8 cellular contexts compared by ENCODE assay signal in the genomic region with DNA sequence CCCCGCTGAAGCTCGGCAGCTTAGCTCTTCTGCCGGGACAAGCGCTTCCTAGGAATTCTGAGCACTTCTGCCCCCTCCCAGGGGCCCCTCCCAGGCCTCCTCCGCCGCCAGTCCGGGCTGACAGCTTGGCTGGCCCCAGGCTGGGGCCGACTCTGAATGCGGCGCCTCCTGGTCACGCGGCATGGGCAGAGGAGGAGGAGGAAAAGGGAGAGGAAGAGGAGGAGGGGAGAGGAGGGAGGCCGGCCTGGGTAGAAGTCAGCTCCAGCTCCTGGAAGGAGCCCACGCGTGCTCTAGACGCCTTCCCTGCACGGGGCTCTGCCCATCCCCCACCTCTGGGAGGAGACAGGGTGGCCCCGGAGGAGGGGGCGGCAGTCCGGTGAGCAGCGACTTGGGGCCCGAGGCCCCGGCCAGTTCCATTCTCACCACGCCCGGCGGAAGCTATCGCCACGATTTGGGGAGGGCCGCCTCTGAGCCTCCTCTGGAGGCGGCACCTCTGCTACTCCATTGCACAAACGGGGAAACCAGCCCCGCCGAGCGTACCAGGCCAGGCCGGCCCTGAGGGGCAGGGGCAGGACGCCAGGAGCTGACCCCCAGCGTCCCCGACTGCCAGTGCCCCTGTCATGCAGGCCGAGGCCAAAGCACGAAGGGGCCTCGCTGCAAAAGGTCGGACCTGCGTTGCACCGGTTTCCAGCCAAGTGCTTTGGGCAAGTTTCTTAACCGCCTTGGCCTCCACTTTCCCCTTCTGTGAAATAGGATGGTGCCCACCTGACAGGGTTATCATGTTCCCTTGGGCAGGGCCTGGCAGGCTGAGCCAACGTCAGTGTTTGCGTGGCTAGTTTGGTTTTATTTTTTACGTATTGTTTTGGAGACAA. TPM values are rescaled to one million over a fixed set of nuclear protein-coding genes. Genes with fewer than 3 reads are reported as not detected.
DNase-seq lines count a peak whose midpoint lies in the region; ATAC-seq lines count a peak whose summit lies in the region.

No MANE protein-coding gene starts in this region.

- no peaks in the 10 kb centered on the region for H3K36me3 Mint-ChIP-seq in activated CD8-positive, alpha-beta memory T cell treated with anti-CD3 and anti-CD28 coated beads, Interleukin-2, amount 10 ng/mL, durations not matched to agents 7 days and 5 days
- no peaks in the 10 kb centered on the region for H3K36me3 Mint-ChIP-seq in activated naive CD8-positive, alpha-beta T cell treated with anti-CD3 and anti-CD28 coated beads, Interleukin-2, amount 10 ng/mL, durations not matched to agents 7 days and 5 days
- no peaks in the 10 kb centered on the region for H3K36me3 Mint-ChIP-seq in stimulated activated effector memory CD8-positive, alpha-beta T cell treated with anti-CD3 and anti-CD28 coated beads, Interleukin-12 subunit alpha, Interleukin-12 subunit beta, amount 100 ng/mL, for 72 hours

- no peak overlapping the region for H3K9ac ChIP-seq in iPS-15b (ENCODE audit: low read depth, low read length)

- H3K4me3 Mint-ChIP-seq in activated CD8-positive, alpha-beta memory T cell treated with anti-CD3 and anti-CD28 coated beads, Interleukin-2, amount 10 ng/mL, durations not matched to agents 7 days and 5 days, result peak overlapping the region; percentile 86
- peak overlapping the region; percentile 67 for H3K4me3 Mint-ChIP-seq in activated naive CD8-positive, alpha-beta T cell treated with anti-CD3 and anti-CD28 coated beads, Interleukin-2, amount 10 ng/mL, durations not matched to agents 7 days and 5 days
- peak overlapping the region; percentile 44 for H3K4me3 Mint-ChIP-seq in stimulated activated effector memory CD8-positive, alpha-beta T cell treated with anti-CD3 and anti-CD28 coated beads, Interleukin-12 subunit alpha, Interleukin-12 subunit beta, amount 100 ng/mL, for 72 hours

- peaks cover 14% of the 10 kb centered on the region for H3K4me1 Mint-ChIP-seq in activated CD8-positive, alpha-beta memory T cell treated with anti-CD3 and anti-CD28 coated beads, Interleukin-2, amount 10 ng/mL, durations not matched to agents 7 days and 5 days
- H3K4me1 Mint-ChIP-seq in activated naive CD8-positive, alpha-beta T cell treated with anti-CD3 and anti-CD28 coated beads, Interleukin-2, amount 10 ng/mL, durations not matched to agents 7 days and 5 days, result peaks cover 9% of the 10 kb centered on the region
- peaks cover 14% of the 10 kb centered on the region for H3K4me1 Mint-ChIP-seq in stimulated activated effector memory CD8-positive, alpha-beta T cell treated with anti-CD3 and anti-CD28 coated beads, Interleukin-12 subunit alpha, Interleukin-12 subunit beta, amount 100 ng/mL, for 72 hours

- H3K4me1 ChIP-seq in iPS-15b (ENCODE audit: control insufficient read depth, insufficient read depth, low read length), result no peaks in the 10 kb centered on the region

- CTCF ChIA-PET in activated CD8-positive, alpha-beta memory T cell treated with anti-CD3 and anti-CD28 coated beads, Interleukin-2, amount 10 ng/mL, durations not matched to agents 7 days and 5 days (lab: Charles Lee), result interaction anchor here (0.9 to 2.8 kb wide), 4 partner anchors 9 to 83 kb away, joined by 3 to 17 read pairs (median 8); no protein-coding TSS in a partner anchor

- H3K27me3 Mint-ChIP-seq in activated CD8-positive, alpha-beta memory T cell treated with anti-CD3 and anti-CD28 coated beads, Interleukin-2, amount 10 ng/mL, durations not matched to agents 7 days and 5 days, result peaks cover 24% of the 10 kb centered on the region
- no peaks in the 10 kb centered on the region for H3K27me3 Mint-ChIP-seq in activated naive CD8-positive, alpha-beta T cell treated with anti-CD3 and anti-CD28 coated beads, Interleukin-2, amount 10 ng/mL, durations not matched to agents 7 days and 5 days

- POLR2A ChIA-PET in activated naive CD8-positive, alpha-beta T cell treated with anti-CD3 and anti-CD28 coated beads, Interleukin-2, amount 10 ng/mL, durations not matched to agents 7 days and 5 days (lab: Charles Lee), result interaction anchor here (0.6 to 1.2 kb wide), 4 partner anchors 12 to 33 kb away, joined by 3 to 4 read pairs (median 4); no protein-coding TSS in a partner anchor

- H3K36me3 ChIP-seq in iPS-15b (ENCODE audit: control insufficient read depth, insufficient read depth, low read length), result no peaks in the 10 kb centered on the region

- no peaks in the 10 kb centered on the region for H3K9me3 ChIP-seq in iPS-15b (ENCODE audit: control insufficient read depth, insufficient read depth, low read length)

- no peak for ATAC-seq in activated CD8-positive, alpha-beta memory T cell treated with anti-CD3 and anti-CD28 coated beads, Interleukin-2, amount 10 ng/mL, durations not matched to agents 7 days and 5 days
- ATAC-seq in activated naive CD8-positive, alpha-beta T cell treated with anti-CD3 and anti-CD28 coated beads, Interleukin-2, amount 10 ng/mL, durations not matched to agents 7 days and 5 days (ENCODE audit: low read depth), result no peak
- no peak for ATAC-seq in stimulated activated effector memory CD8-positive, alpha-beta T cell treated with anti-CD3 and anti-CD28 coated beads, Interleukin-12 subunit alpha, Interleukin-12 subunit beta, amount 100 ng/mL, for 72 hours
- no peak for ATAC-seq in HG03095 (IDR thresholded peaks at IDR 0.05; ENCODE audit: unreplicated experiment)

- no peak for DNase-seq in activated CD8-positive, alpha-beta memory T cell treated with anti-CD3 and anti-CD28 coated beads, Interleukin-2, amount 10 ng/mL, durations not matched to agents 7 days and 5 days
- DNase-seq in activated CD8-positive, alpha-beta memory T cell treated with anti-CD3 and anti-CD28 coated beads, Interleukin-2, amount 50 U/mL, for 48 hours, result no peak
- peak; percentile 41 for DNase-seq in activated naive CD8-positive, alpha-beta T cell treated with anti-CD3 and anti-CD28 coated beads, Interleukin-2, amount 10 ng/mL, durations not matched to agents 7 days and 5 days
- DNase-seq in stimulated activated effector memory CD8-positive, alpha-beta T cell treated with anti-CD3 and anti-CD28 coated beads, Interleukin-12 subunit alpha, Interleukin-12 subunit beta, amount 100 ng/mL, for 72 hours (ENCODE audit: low spot score in 2 of 2), result no peak
- no peak for DNase-seq in 8988T
- DNase-seq in stimulated activated CD4-positive, alpha-beta T cell treated with anti-CD3 and anti-CD28 coated beads, Interleukin-12 subunit alpha, Interleukin-12 subunit beta, amount 100 ng/mL, for 4 hours, result no peak

- H3K27me3 ChIP-seq in iPS-15b (ENCODE audit: control insufficient read depth, insufficient read depth, low read length), result peaks cover 8% of the 10 kb centered on the region

- no peak overlapping the region for H3K27ac Mint-ChIP-seq in activated CD8-positive, alpha-beta memory T cell treated with anti-CD3 and anti-CD28 coated beads, Interleukin-2, amount 10 ng/mL, durations not matched to agents 7 days and 5 days
- no peak overlapping the region for H3K27ac Mint-ChIP-seq in activated naive CD8-positive, alpha-beta T cell treated with anti-CD3 and anti-CD28 coated beads, Interleukin-2, amount 10 ng/mL, durations not matched to agents 7 days and 5 days
- no peak overlapping the region for H3K27ac Mint-ChIP-seq in stimulated activated effector memory CD8-positive, alpha-beta T cell treated with anti-CD3 and anti-CD28 coated beads, Interleukin-12 subunit alpha, Interleukin-12 subunit beta, amount 100 ng/mL, for 72 hours

- H3K4me3 ChIP-seq in iPS-15b (ENCODE audit: low read depth, low read length), result peak overlapping the region; percentile 54

- no peaks in the 10 kb centered on the region for H3K9me3 Mint-ChIP-seq in activated CD8-positive, alpha-beta memory T cell treated with anti-CD3 and anti-CD28 coated beads, Interleukin-2, amount 10 ng/mL, durations not matched to agents 7 days and 5 days (ENCODE audit: low read depth)
- no peaks in the 10 kb centered on the region for H3K9me3 Mint-ChIP-seq in activated naive CD8-positive, alpha-beta T cell treated with anti-CD3 and anti-CD28 coated beads, Interleukin-2, amount 10 ng/mL, durations not matched to agents 7 days and 5 days
- no peaks in the 10 kb centered on the region for H3K9me3 Mint-ChIP-seq in stimulated activated effector memory CD8-positive, alpha-beta T cell treated with anti-CD3 and anti-CD28 coated beads, Interleukin-12 subunit alpha, Interleukin-12 subunit beta, amount 100 ng/mL, for 72 hours

RNA-seq across cellular contexts. Expression of gene CCNE1, which starts 31.6 kb away (rescaled TPM):
- 10 to 100 TPM; 27.4 to 28.6 TPM for total RNA-seq in activated CD8-positive, alpha-beta memory T cell treated with anti-CD3 and anti-CD28 coated beads, Interleukin-2, amount 10 ng/mL, durations not matched to agents 7 days and 5 days
- total RNA-seq in activated naive CD8-positive, alpha-beta T cell treated with anti-CD3 and anti-CD28 coated beads, Interleukin-2, amount 10 ng/mL, durations not matched to agents 7 days and 5 days, result 10 to 100 TPM; 20.3 to 23.5 TPM
